In the genomic region with DNA sequence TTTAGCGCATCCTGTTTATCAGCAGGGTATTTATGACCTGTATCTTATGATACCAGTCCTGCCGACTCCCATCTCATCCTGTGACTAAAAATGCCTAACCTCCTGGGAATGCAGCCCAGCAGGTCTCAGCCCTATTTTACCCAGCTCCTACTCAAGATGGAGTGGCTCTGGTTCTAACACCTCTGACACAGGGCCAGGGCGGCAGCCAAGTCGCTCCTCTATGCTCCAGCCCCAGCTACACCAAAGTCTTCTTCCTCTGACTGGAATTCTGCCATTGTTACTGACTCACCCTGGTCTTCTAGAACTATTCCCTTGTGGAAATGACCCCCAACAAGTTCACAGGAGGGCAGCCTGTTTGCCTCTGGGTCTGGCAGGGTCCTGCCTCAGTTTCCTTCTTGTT, we compare ENCODE assay signal across 10 cellular contexts. TPM values are rescaled to one million over a fixed set of nuclear protein-coding genes. Genes with fewer than 3 reads are reported as not detected.
A peak's percentile ranks its signal among the peaks of the same experiment; 100 is the strongest.
DNase-seq lines count a peak whose midpoint lies in the region; TF ChIP-seq lines count a peak whose summit lies in the region.
"Had no signal": no experiment of that assay in that cellular context is flagged by ENCODE, and none has a peak within 500 bp of the region (broad histone marks: within the 10 kb centered on the region; RNA-seq: fewer than 3 reads in every experiment).

No MANE protein-coding gene starts in this region.

- peaks cover 27% of the 10 kb centered on the region for H3K4me1 Mint-ChIP-seq in neural crest cell

- peak; percentile 16 for DNase-seq in AG10803 (ENCODE audit: low read depth)
- peak; percentile 67 for DNase-seq in M059J (ENCODE audit: low read depth)
- DNase-seq in dermis blood vessel endothelial cell: peak; percentile 27
- DNase-seq in neural crest cell (ENCODE audit: low read depth, low spot score): no peak
- no peak for DNase-seq in activated CD4-positive, alpha-beta T cell treated with anti-CD3 and anti-CD28 coated beads, Interleukin-2, amount 50 U/mL, for 4 hours
- no peak for DNase-seq in NK-92 (lab: John Stamatoyannopoulos, UW; ENCODE audit: unreplicated experiment)
- DNase-seq in stimulated activated CD4-positive, alpha-beta T cell treated with anti-CD3 and anti-CD28 coated beads, Interleukin-1b, Interleukin-23, amount 100 ng/mL, for 48 hours: no peak
- DNase-seq in kidney glomerular epithelial cell (lab: John Stamatoyannopoulos, UW): no peak
- DNase-seq: KG1, NCI-H524 had no signal

- H3K9me3 Mint-ChIP-seq in neural crest cell: peaks cover 3% of the 10 kb centered on the region

- H3K27me3 Mint-ChIP-seq in neural crest cell (ENCODE audit: low read depth): no peaks in the 10 kb centered on the region

- peaks cover 7% of the 10 kb centered on the region for H3K36me3 Mint-ChIP-seq in neural crest cell (ENCODE audit: low read depth)

- peak overlapping the region; percentile 57 for H3K4me3 Mint-ChIP-seq in neural crest cell

- no peak overlapping the region for H3K4me3 ChIP-seq in AG10803 (ENCODE audit: low read length)

- no peak overlapping the region for H3K27ac Mint-ChIP-seq in neural crest cell (ENCODE audit: unreplicated experiment)

- no peak for TF ChIP-seq CTCF in AG10803 (conservative IDR thresholded peaks at IDR 0.05; ENCODE audit: low read length)
- TF ChIP-seq CTCF in neural crest cell (conservative IDR thresholded peaks at IDR 0.05): no peak

RNA-seq across cellular contexts. Expression of a gene that starts 7.9 kb away (rescaled TPM):
- total RNA-seq in M059J (2014; rRNA removed; shearing (Covaris generic)): 14.0 and 16.5 TPM in 2 replicates
- total RNA-seq in dermis blood vessel endothelial cell (3.1 and 12.5 TPM in 2 replicates), neural crest cell (13.6 TPM in 2 replicates)

RNA-seq across cellular contexts. Expression of a gene that starts 16.4 kb away (rescaled TPM):
- not detected in 2 replicates for total RNA-seq in M059J (2014; rRNA removed; shearing (Covaris generic))
- total RNA-seq in dermis blood vessel endothelial cell (not detected in 2 replicates), neural crest cell (0.09 TPM in 2 replicates)

RNA-seq across cellular contexts. Expression of a gene that starts 46.2 kb away (rescaled TPM):
- total RNA-seq in M059J (2014; rRNA removed; shearing (Covaris generic)): 0.07 and 0.59 TPM in 2 replicates
- 0.05 TPM in 1 of 2 replicates, not detected in the other for total RNA-seq in dermis blood vessel endothelial cell
- total RNA-seq in neural crest cell: 0.50 and 0.56 TPM in 2 replicates

RNA-seq across cellular contexts. Expression of a gene that starts 48.1 kb away (rescaled TPM):
- total RNA-seq in M059J (2014; rRNA removed; shearing (Covaris generic)): 3.7 and 5.0 TPM in 2 replicates
- total RNA-seq in dermis blood vessel endothelial cell (11.2 and 32.4 TPM in 2 replicates), neural crest cell (0.21 TPM in 1 of 2 replicates, not detected in the other)

Comparison
In these comparisons a context has a peak if more than half of its experiments do, and no peak if none do; other contexts are left out.
1. DNase-seq: peak in AG10803 (single experiment), M059J (single experiment) and dermis blood vessel endothelial cell (single experiment); none in neural crest cell (single experiment), activated CD4-positive, alpha-beta T cell treated with anti-CD3 and anti-CD28 coated beads, Interleukin-2, amount 50 U/mL, for 4 hours (0 of 2), NK-92 (single experiment), stimulated activated CD4-positive, alpha-beta T cell treated with anti-CD3 and anti-CD28 coated beads, Interleukin-1b, Interleukin-23, amount 100 ng/mL, for 48 hours (single experiment) and kidney glomerular epithelial cell (single experiment).